Comparison of ENCODE assay signal across 8 cellular contexts in genomic region chr7:101125989-101126650, GRCh38. TPM values are rescaled to one million over a fixed set of nuclear protein-coding genes. Genes with fewer than 3 reads are reported as not detected.
DNase-seq lines count a peak whose midpoint lies in the region; ATAC-seq and TF ChIP-seq lines count a peak whose summit lies in the region.

No MANE protein-coding gene starts in this region.

- H3K27me3 ChIP-seq in SU-DHL-6 (ENCODE audit: low read length) (no peaks in the 10 kb centered on the region), A673 (replicated peaks; ENCODE audit: insufficient read depth, low read depth, low read length, poor library complexity) (no peaks in the 10 kb centered on the region)

- TF ChIP-seq CTCF in SU-DHL-6 (IDR thresholded peaks at IDR 0.05; ENCODE audit: insufficient read depth, low read length, poor library complexity, severe bottlenecking) (no peak), A673 (conservative IDR thresholded peaks at IDR 0.05; ENCODE audit: low read depth, low read length) (no peak)

- intact Hi-C loops in A673 (cut with micrococcal nuclease; ENCODE audit: unreplicated experiment) = no loop called here

- H3K36me3 ChIP-seq in SU-DHL-6 (ENCODE audit: low read length) = no peaks in the 10 kb centered on the region
- H3K36me3 ChIP-seq in A673 (ENCODE audit: insufficient read depth, low read length, poor library complexity, severe bottlenecking) = no peaks in the 10 kb centered on the region

- H3K4me1 ChIP-seq in A673 (ENCODE audit: insufficient read depth, low read length, poor library complexity, severe bottlenecking) = peaks cover 18% of the 10 kb centered on the region

- no peaks in the 10 kb centered on the region for H4K20me1 ChIP-seq in SU-DHL-6 (ENCODE audit: low read depth, low read length)

- H2AFZ ChIP-seq in SU-DHL-6 (ENCODE audit: low read depth, low read length, severe bottlenecking) = no peak overlapping the region

- no peaks in the 10 kb centered on the region for H3K9me3 ChIP-seq in SU-DHL-6 (ENCODE audit: insufficient read depth, low read length)
- no peaks in the 10 kb centered on the region for H3K9me3 ChIP-seq in A673 (ENCODE audit: low read depth, low read length, poor library complexity, severe bottlenecking)

- H3K9ac ChIP-seq in SU-DHL-6 (ENCODE audit: low read length) = no peak overlapping the region

- POLR2A ChIA-PET in A673 (lab: Charles Lee; ENCODE audit: low non-redundant PET) = no interaction called here

- H3K27ac ChIP-seq in SU-DHL-6 (ENCODE audit: low read depth, low read length) = no peak overlapping the region
- no peak overlapping the region for H3K27ac ChIP-seq in A673 (ENCODE audit: low read depth, low read length, poor library complexity, severe bottlenecking)

- no peaks in the 10 kb centered on the region for H3K79me2 ChIP-seq in SU-DHL-6 (ENCODE audit: insufficient read depth, low read length)

- H3K4me3 ChIP-seq in SU-DHL-6 (ENCODE audit: insufficient read depth, low read length, poor library complexity, severe bottlenecking) (no peak overlapping the region), A673 (ENCODE audit: low read depth, low read length, poor library complexity, severe bottlenecking) (no peak overlapping the region)

- CTCF ChIA-PET in A673 (lab: Charles Lee) = interaction anchor here (0.6 to 0.9 kb wide), 3 partner anchors 18 to 31 kb away, joined by 3 read pairs; no protein-coding TSS in a partner anchor

- no peaks in the 10 kb centered on the region for H3K9me2 ChIP-seq in SU-DHL-6 (replicated peaks; ENCODE audit: insufficient read depth, low read length)

- H3F3A ChIP-seq in SU-DHL-6 (ENCODE audit: insufficient read depth) = no peaks in the 10 kb centered on the region

- H3K4me2 ChIP-seq in SU-DHL-6 (ENCODE audit: low read depth, low read length, poor library complexity, severe bottlenecking) = peak overlapping the region; percentile 12

- DNase-seq in glomerular visceral epithelial cell (ENCODE audit: extremely low spot score) (peak; percentile 93), renal cortical epithelial cell (ENCODE audit: low read depth) (peak; percentile 71), NCI-H510A treated with DMSO at 0.1 percent for 48 hours (lab: John Stamatoyannopoulos, UW) (no peak), A673 (ENCODE audit: low spot score) (no peak), SKM-1 treated with dmso at 0.1 percent for 144 hours (lab: John Stamatoyannopoulos, UW; ENCODE audit: unreplicated experiment) (no peak)

- BruUV-seq in A673 (replicated peaks; lab: Mats Ljungman, UMichigan) = no TSS peak

- peak; percentile 75 for ATAC-seq in GM18498 (IDR thresholded peaks at IDR 0.05; ENCODE audit: unreplicated experiment)
- ATAC-seq in HG02973 (IDR thresholded peaks at IDR 0.05; ENCODE audit: unreplicated experiment) = peak; percentile 37

RNA-seq across cellular contexts. Expression of gene SERPINE1, which starts 0.8 kb away (rescaled TPM):
- total RNA-seq in renal cortical epithelial cell (860 and 1,733 TPM in 2 replicates), A673 (2021) (4.7 and 5.3 TPM in 2 replicates)

RNA-seq across cellular contexts. Expression of gene AP1S1, which starts 28.2 kb away (rescaled TPM):
- total RNA-seq in renal cortical epithelial cell = 137 and 326 TPM in 2 replicates
- total RNA-seq in A673 (2021) = 71.3 and 79.0 TPM in 2 replicates

RNA-seq across cellular contexts. Expression of gene VGF, which starts 39.2 kb away (rescaled TPM):
- total RNA-seq in renal cortical epithelial cell = 0.05 and 1.2 TPM in 2 replicates
- total RNA-seq in A673 (2021) = 14.4 and 16.0 TPM in 2 replicates

RNA-seq across cellular contexts. Expression of gene TRIM56, which starts 40.8 kb away (rescaled TPM):
- total RNA-seq in renal cortical epithelial cell (18.6 and 43.8 TPM in 2 replicates), A673 (2021) (27.5 and 32.3 TPM in 2 replicates)

RNA-seq across cellular contexts. Expression of gene NAT16, which starts 54.0 kb away (rescaled TPM):
- total RNA-seq in renal cortical epithelial cell (not detected in 2 replicates), A673 (2021) (not detected in 2 replicates)

Comparison
In these comparisons a context has a peak if more than half of its experiments do, and no peak if none do; other contexts are left out.
1. DNase-seq: peak in glomerular visceral epithelial cell (single experiment) and renal cortical epithelial cell (single experiment); none in NCI-H510A treated with DMSO at 0.1 percent for 48 hours (single experiment), A673 (single experiment) and SKM-1 treated with dmso at 0.1 percent for 144 hours (single experiment).
2. RNA of gene SERPINE1, which starts 0.8 kb away (total RNA-seq): 860 to 1,733 TPM in renal cortical epithelial cell; 4.7 to 5.3 TPM in A673; every median in the first group is over 100 times any median in the second.